15 cellular contexts compared by ENCODE assay signal in the genomic region with DNA sequence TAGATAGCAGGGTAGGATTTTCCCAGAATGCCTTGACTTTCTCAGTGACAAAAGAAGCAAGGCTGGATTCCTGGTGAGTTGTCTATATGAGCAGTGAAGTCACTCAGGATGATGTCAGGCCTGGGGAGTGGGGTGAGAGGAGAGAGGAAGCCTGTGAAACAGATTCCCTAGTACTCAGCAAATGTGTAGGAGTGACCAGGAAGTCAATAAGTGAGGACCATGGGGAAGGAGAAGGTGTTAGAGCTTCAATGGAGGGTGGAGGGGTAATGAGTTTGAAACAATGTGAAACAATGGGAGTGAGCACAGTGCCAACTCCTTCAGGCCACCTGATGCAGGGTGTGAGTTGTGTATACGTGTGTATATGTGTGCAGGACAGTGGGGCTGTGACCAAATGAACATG. TPM values are rescaled to one million over a fixed set of nuclear protein-coding genes. Genes with fewer than 3 reads are reported as not detected.
DNase-seq lines count a peak whose midpoint lies in the region; ATAC-seq and TF ChIP-seq lines count a peak whose summit lies in the region.
"Had no signal": no experiment of that assay in that cellular context is flagged by ENCODE, and none has a peak within 500 bp of the region (broad histone marks: within the 10 kb centered on the region; RNA-seq: fewer than 3 reads in every experiment).

No MANE protein-coding gene starts in this region.

- no peak overlapping the region for H2AK9ac ChIP-seq in IMR-90 (replicated peaks; ENCODE audit: low read depth, low read length, poor library complexity)

- no peak overlapping the region for H2BK120ac ChIP-seq in IMR-90 (ENCODE audit: low read depth, low read length)

- intact Hi-C loops in IMR-90 (cut with micrococcal nuclease), result no loop called here

- H3K4me3 Mint-ChIP-seq in CD8-positive, alpha-beta memory T cell, result peak overlapping the region in 6 of 7 donors; percentile 82 to 96 (median 86)
- peak overlapping the region; percentile 81 to 94 (median 90) for H3K4me3 Mint-ChIP-seq in naive thymus-derived CD8-positive, alpha-beta T cell

- H3K4ac ChIP-seq in IMR-90 (ENCODE audit: low read depth, low read length), result 0 out of 2 replicates have a peak overlapping the region, but pooled peaks have one; percentile 43

- TF ChIP-seq CTCF in IMR-90 (conservative IDR thresholded peaks at IDR 0.05; ENCODE audit: low read depth, low read length), result no peak

- in situ Hi-C loops in IMR-90 (cut with MboI; ENCODE audit: low sequenced_read_pairs), result loop anchor here (25.0 kb wide), 1 partner anchor 504 kb away; a partner anchor contains a TSS

- H2BK5ac ChIP-seq in IMR-90 (ENCODE audit: low read depth, low read length, poor library complexity, severe bottlenecking), result no peak overlapping the region

- no peak for TF ChIP-seq POLR2A in IMR-90 (IDR thresholded peaks at IDR 0.05; ENCODE audit: low read depth, low read length)

- peaks cover 0 to 7% of the 10 kb centered on the region in 2 experiments; a peak in 1 of 4 replicates for H3K79me1 ChIP-seq in IMR-90 (ENCODE audit: low read depth in 1 of 2, low read length in 2 of 2)

- no CpG with 5 or more reads among the region's 1 CpG for WGBS in IMR-90 (ENCODE audit: extremely low coverage in 2 of 2, insufficient read length in 1 of 2), 2 experiments

- no peak overlapping the region for H3K9ac ChIP-seq in IMR-90 (ENCODE audit: low read depth, low read length)

- dilution Hi-C loops in IMR-90 (cut with HindIII; ENCODE audit: low sequenced_read_pairs, unreplicated experiment), result no loop called here

- H2BK15ac ChIP-seq in IMR-90 (ENCODE audit: low read depth, low read length), result peak overlapping the region; percentile 28; the same call in 1 of the 3 replicates

- H3K4me3 ChIP-seq in CD8-positive, alpha-beta memory T cell (ENCODE audit: low read length), result peak overlapping the region; percentile 37
- no peak overlapping the region for H3K4me3 ChIP-seq in IMR-90 (ENCODE audit: insufficient read depth, low read depth, low read length)
- H3K4me3 ChIP-seq in SJCRH30, result no peak overlapping the region
- H3K4me3 ChIP-seq: hepatocyte, ovary, suprapubic skin had no signal

- H3K23ac ChIP-seq in IMR-90 (ENCODE audit: low read depth, low read length), result no peak overlapping the region

- H3K36me3 Mint-ChIP-seq in CD8-positive, alpha-beta memory T cell, result peaks cover 0 to 7% (median 0%) of the 10 kb centered on the region in 3 donors
- no peaks in the 10 kb centered on the region for H3K36me3 Mint-ChIP-seq in naive thymus-derived CD8-positive, alpha-beta T cell

- no peak for TF ChIP-seq RAD21 in IMR-90 (IDR thresholded peaks at IDR 0.05; ENCODE audit: low read length)

- no peaks in the 10 kb centered on the region for H3K27me3 ChIP-seq in CD8-positive, alpha-beta memory T cell (ENCODE audit: insufficient read depth, low read length, poor library complexity, severe bottlenecking)
- H3K27me3 ChIP-seq in IMR-90 (ENCODE audit: control insufficient read depth, insufficient read depth, low read length), result no peaks in the 10 kb centered on the region
- no peaks in the 10 kb centered on the region for H3K27me3 ChIP-seq in SJCRH30
- H3K27me3 ChIP-seq: hepatocyte, ovary, suprapubic skin had no signal

- peak overlapping the region in 7 of 8 donors; percentile 67 to 93 (median 84) for H3K27ac Mint-ChIP-seq in CD8-positive, alpha-beta memory T cell
- peak overlapping the region; percentile 72 to 96 (median 90) for H3K27ac Mint-ChIP-seq in naive thymus-derived CD8-positive, alpha-beta T cell

- no peak overlapping the region for H3K14ac ChIP-seq in IMR-90 (replicated peaks; ENCODE audit: low read depth, low read length)

- no peaks in the 10 kb centered on the region for H3K36me3 ChIP-seq in CD8-positive, alpha-beta memory T cell (ENCODE audit: insufficient read depth, low read length)
- H3K36me3 ChIP-seq in IMR-90 (ENCODE audit: control insufficient read depth, insufficient read depth, low read length) (no peaks in the 10 kb centered on the region), SJCRH30 (no peaks in the 10 kb centered on the region)
- H3K36me3 ChIP-seq: ovary, suprapubic skin had no signal

- BruUV-seq in IMR-90 (replicated peaks; lab: Mats Ljungman, UMichigan), result no TSS peak

- H3K56ac ChIP-seq in IMR-90 (ENCODE audit: extremely low read depth, insufficient read depth, low read length), result no peak overlapping the region

- H4K8ac ChIP-seq in IMR-90 (ENCODE audit: low read depth in 2 of 2, low read length in 2 of 2), result peak overlapping the region in 1 of 2 experiments; percentile 53; a peak in 2 of 4 replicates

- H3K9me3 Mint-ChIP-seq in CD8-positive, alpha-beta memory T cell, result no peaks in the 10 kb centered on the region
- H3K9me3 Mint-ChIP-seq in naive thymus-derived CD8-positive, alpha-beta T cell, result no peaks in the 10 kb centered on the region

- no peak overlapping the region; the same call in 1 of the 2 replicates for H4K5ac ChIP-seq in IMR-90 (ENCODE audit: low read depth, low read length)

- no peak overlapping the region for H4K91ac ChIP-seq in IMR-90 (ENCODE audit: insufficient read depth, low read depth, low read length)

- peak overlapping the region; percentile 51 for H2AFZ ChIP-seq in IMR-90 (replicated peaks; ENCODE audit: low read length, poor library complexity)
- H2AFZ ChIP-seq: hepatocyte had no signal

- CTCF ChIA-PET in CD8-positive, alpha-beta memory T cell (lab: Charles Lee), result no interaction called here
- CTCF ChIA-PET in IMR-90 (lab: Yijun Ruan, JAX), result no interaction called here

- H3K4me1 ChIP-seq in CD8-positive, alpha-beta memory T cell (ENCODE audit: insufficient read depth, low read length), result peaks cover 28% of the 10 kb centered on the region
- H3K4me1 ChIP-seq in IMR-90 (ENCODE audit: control insufficient read depth, insufficient read depth, low read length) (peaks cover 2% of the 10 kb centered on the region; the same call in 1 of the 2 replicates), SJCRH30 (no peaks in the 10 kb centered on the region)
- H3K4me1 ChIP-seq: suprapubic skin had no signal

- DNase-seq in CD8-positive, alpha-beta memory T cell, result no peak
- DNase-seq in IMR-90 (peak; percentile 50), amniotic epithelial cell (ENCODE audit: low read depth) (peak; percentile 4), HPDE6-E6E7 (ENCODE audit: extremely low spot score) (no peak), SJCRH30 (no peak)
- DNase-seq in naive thymus-derived CD8-positive, alpha-beta T cell, result no peak
- DNase-seq: cerebellar nuclear complex, left ventricle myocardium superior, NCI-H1930, ovary, small intestine had no signal

- H3K4me1 Mint-ChIP-seq in CD8-positive, alpha-beta memory T cell, result peaks cover 41 to 70% (median 48%) of the 10 kb centered on the region in 3 donors
- peaks cover 40 to 58% (median 47%) of the 10 kb centered on the region in 4 donors for H3K4me1 Mint-ChIP-seq in naive thymus-derived CD8-positive, alpha-beta T cell

- no peak overlapping the region for H3K4me2 ChIP-seq in IMR-90 (ENCODE audit: low read depth, low read length)
- H3K4me2 ChIP-seq: hepatocyte had no signal

- no peak overlapping the region for H2BK20ac ChIP-seq in IMR-90 (ENCODE audit: low read depth, low read length)

- H3K9me3 ChIP-seq in CD8-positive, alpha-beta memory T cell (ENCODE audit: low read length), result no peaks in the 10 kb centered on the region
- H3K9me3 ChIP-seq in IMR-90 (ENCODE audit: control insufficient read depth, insufficient read depth, low read length), result no peaks in the 10 kb centered on the region
- H3K9me3 ChIP-seq in SJCRH30 (replicated peaks), result no peaks in the 10 kb centered on the region
- H3K9me3 ChIP-seq: ovary, suprapubic skin had no signal

- H2AK5ac ChIP-seq in IMR-90 (ENCODE audit: low read depth, low read length), result peak overlapping the region; percentile 4; the same call in 1 of the 2 replicates

- H3K27ac ChIP-seq in CD8-positive, alpha-beta memory T cell (ENCODE audit: low read depth, low read length), result no peak overlapping the region
- no peak overlapping the region for H3K27ac ChIP-seq in IMR-90 (ENCODE audit: insufficient read depth, low read length)
- no peak overlapping the region for H3K27ac ChIP-seq in SJCRH30
- H3K27ac ChIP-seq: epithelial cell of prostate, hepatocyte, ovary, suprapubic skin had no signal

- no peak for ATAC-seq in IMR-90 (ENCODE audit: low read depth)
- no peak for ATAC-seq in naive thymus-derived CD8-positive, alpha-beta T cell
- ATAC-seq in HG02798 (IDR thresholded peaks at IDR 0.05; ENCODE audit: poor library complexity, unreplicated experiment), result no peak
- ATAC-seq: left ventricle myocardium superior had no signal

- no peak overlapping the region for H3K18ac ChIP-seq in IMR-90 (ENCODE audit: low read depth, low read length)

- H3K27me3 Mint-ChIP-seq in CD8-positive, alpha-beta memory T cell, result peaks cover 0 to 9% of the 10 kb centered on the region in 2 donors
- no peaks in the 10 kb centered on the region for H3K27me3 Mint-ChIP-seq in naive thymus-derived CD8-positive, alpha-beta T cell

- no peaks in the 10 kb centered on the region for H4K20me1 ChIP-seq in IMR-90 (ENCODE audit: insufficient read depth, low read length)

- POLR2A ChIA-PET in CD8-positive, alpha-beta memory T cell (lab: Charles Lee), result no interaction called here
- POLR2A ChIA-PET in IMR-90 (lab: Charles Lee; ENCODE audit: unreplicated experiment), result no interaction called here
- POLR2A ChIA-PET in naive thymus-derived CD8-positive, alpha-beta T cell (lab: Charles Lee), result interaction anchor here (0.8 to 3.8 kb wide), 3 partner anchors 9 to 514 kb away, joined by 3 to 32 read pairs (median 3); a partner anchor contains a TSS

- H3K9me1 ChIP-seq in IMR-90 (ENCODE audit: insufficient read depth, low read length), result no peaks in the 10 kb centered on the region

TF ChIP-seq in IMR-90, 13 proteins besides CTCF, POLR2A, EP300 and RAD21 (continues in another document):
- no peak for TF ChIP-seq CEBPB (IDR thresholded peaks at IDR 0.05; ENCODE audit: low read depth, low read length)
- TF ChIP-seq MXI1 (IDR thresholded peaks at IDR 0.05; ENCODE audit: borderline replicate concordance, low read depth, low read length), result no peak

RNA-seq across cellular contexts. Expression of a gene that starts 2.4 kb away (rescaled TPM):
- total RNA-seq in CD8-positive, alpha-beta memory T cell, result 10 to 100 TPM; 14.9 to 16.2 TPM
- 18.0 TPM for polyA plus RNA-seq in CD8-positive, alpha-beta memory T cell
- 19.0 and 25.0 TPM in 2 replicates for total RNA-seq in IMR-90 (2012; rRNA removed)
- polyA plus RNA-seq in IMR-90 (2012; rRNA removed), result 5.2 and 6.9 TPM in 2 replicates
- polyA plus RNA-seq in IMR-90 (2012; cell fraction: cytosol; rRNA removed), result 2.6 and 3.3 TPM in 2 replicates
- polyA plus RNA-seq in IMR-90 (2012; cell fraction: nucleus; rRNA removed; ENCODE audit: low replicate concordance), result 2.4 and 7.3 TPM in 2 replicates
- total RNA-seq in naive thymus-derived CD8-positive, alpha-beta T cell, result 10 to 100 TPM; 16.3 to 18.6 TPM
- 10 to 100 TPM; 14.4 to 18.3 (median 17.1) TPM for polyA plus RNA-seq in naive thymus-derived CD8-positive, alpha-beta T cell
- total RNA-seq in SJCRH30 (2014; rRNA removed; shearing (Covaris generic)), result 13.5 and 15.8 TPM in 2 replicates

RNA-seq across cellular contexts. Expression of a gene that starts 9.1 kb away (rescaled TPM):
- 10 to 100 TPM; 27.6 to 28.4 TPM for total RNA-seq in CD8-positive, alpha-beta memory T cell
- polyA plus RNA-seq in CD8-positive, alpha-beta memory T cell, result 8.2 TPM
- total RNA-seq in IMR-90 (2012; rRNA removed), result 7.5 and 18.6 TPM in 2 replicates
- polyA plus RNA-seq in IMR-90 (2012; rRNA removed), result 6.5 and 8.1 TPM in 2 replicates
- polyA plus RNA-seq in IMR-90 (2012; cell fraction: cytosol; rRNA removed), result 1.7 and 2.0 TPM in 2 replicates
- 0.40 and 2.3 TPM in 2 replicates for polyA plus RNA-seq in IMR-90 (2012; cell fraction: nucleus; rRNA removed; ENCODE audit: low replicate concordance)
- 10 to 100 TPM; 24.8 to 25.3 TPM for total RNA-seq in naive thymus-derived CD8-positive, alpha-beta T cell
- polyA plus RNA-seq in naive thymus-derived CD8-positive, alpha-beta T cell, result 1 to 10 TPM; 6.9 to 8.3 (median 7.7) TPM
- 22.7 and 24.2 TPM in 2 replicates for total RNA-seq in SJCRH30 (2014; rRNA removed; shearing (Covaris generic))

Comparison
In these comparisons a context has a peak if more than half of its experiments do, and no peak if none do; other contexts are left out.
1. DNase-seq: peak in IMR-90 (single experiment) and amniotic epithelial cell (single experiment); none in CD8-positive, alpha-beta memory T cell (0 of 5), naive thymus-derived CD8-positive, alpha-beta T cell (0 of 10), HPDE6-E6E7 (single experiment) and SJCRH30 (0 of 2).